ENCODE assay signal across 29 cellular contexts in genomic region chr21:36845790-36846189, GRCh38.
"Had no signal": no experiment of that assay in that cellular context is flagged by ENCODE, and none has a peak within 500 bp of the region (broad histone marks: within the 10 kb centered on the region; RNA-seq: fewer than 3 reads in every experiment).

No MANE protein-coding gene starts in this region.

- H3K4me3 ChIP-seq: coronary artery, dorsolateral prefrontal cortex had no signal

- DNase-seq: activated B cell treated with CpG ODN at 0.5 μM for 24 hours; activated CD4-positive, alpha-beta T cell treated with anti-CD3 and anti-CD28 coated beads for 48 hours; activated CD4-positive, alpha-beta T cell treated with anti-CD3 and anti-CD28 coated beads, Interleukin-2, amount 50 U/mL, for 1 hour; activated CD4-positive, alpha-beta T cell treated with anti-CD3 and anti-CD28 coated beads, Interleukin-2, amount 50 U/mL, for 48 hours; activated CD8-positive, alpha-beta memory T cell treated with anti-CD3 and anti-CD28 coated beads for 24 hours; activated CD8-positive, alpha-beta T cell treated with anti-CD3 and anti-CD28 coated beads for 36 hours; activated effector memory CD4-positive, alpha-beta T cell treated with Interleukin-2 at 50 U/mL for 16 hours; activated gamma-delta T cell treated with Interleukin-2 at 50 U/mL for 16 hours; activated naive CD4-positive, alpha-beta T cell treated with anti-CD3 and anti-CD28 coated beads, Interleukin-2, amount 50 U/mL, for 16 hours; activated naive CD4-positive, alpha-beta T cell treated with Interleukin-2 at 50 U/mL for 16 hours; activated T-cell treated with anti-CD3 and anti-CD28 coated beads, Interleukin-2, amount 50 U/mL, for 4 hours; amniotic stem cell; anterior cingulate cortex; brain microvascular endothelial cell; dorsolateral prefrontal cortex; effector memory CD4-positive, alpha-beta T cell; endodermal cell; foreskin fibroblast; head of caudate nucleus; T-helper 2 cell; WERI-Rb-1 had no signal

- ATAC-seq: activated CD4-positive, CD25-positive, alpha-beta regulatory T cell treated with anti-CD3 and anti-CD28 coated beads, Interleukin-2, amount 50 U/mL, for 24 hours; activated CD8-positive, alpha-beta T cell treated with anti-CD3 and anti-CD28 coated beads for 36 hours; activated T-cell treated with anti-CD3 and anti-CD28 coated beads, Interleukin-2, amount 50 U/mL, for 4 hours; activated T-helper 17 cell treated with anti-CD3 and anti-CD28 coated beads, Interleukin-2, amount 50 U/mL, for 72 hours had no signal

- H3K27ac ChIP-seq: coronary artery, WERI-Rb-1 had no signal

- H3K4me1 Mint-ChIP-seq: activated B cell treated with CpG ODN at 0.5 μM for 24 hours; activated T-helper 17 cell treated with anti-CD3 and anti-CD28 coated beads, Interleukin-2, amount 50 U/mL, for 72 hours; central memory CD8-positive, alpha-beta T cell had no signal

- H3K27me3 Mint-ChIP-seq: activated B cell treated with CpG ODN at 0.5 μM for 24 hours; activated CD8-positive, alpha-beta T cell treated with anti-CD3 and anti-CD28 coated beads for 36 hours; activated naive CD8-positive, alpha-beta T cell; activated T-helper 17 cell treated with anti-CD3 and anti-CD28 coated beads, Interleukin-2, amount 50 U/mL, for 72 hours; central memory CD8-positive, alpha-beta T cell; dendritic cell treated with granulocyte-macrophage colony-stimulating factor and Interleukin-4, amounts not matched to agents 40 ng/mL and 50 ng/mL, for 4 days had no signal

- H3K9me3 Mint-ChIP-seq: activated B cell treated with CpG ODN at 0.5 μM for 24 hours; activated CD8-positive, alpha-beta T cell treated with anti-CD3 and anti-CD28 coated beads for 36 hours; activated T-cell treated with anti-CD3 and anti-CD28 coated beads, Interleukin-2, amount 50 U/mL, for 4 hours; activated T-helper 17 cell treated with anti-CD3 and anti-CD28 coated beads, Interleukin-2, amount 50 U/mL, for 72 hours; central memory CD8-positive, alpha-beta T cell; dendritic cell treated with granulocyte-macrophage colony-stimulating factor and Interleukin-4, amounts not matched to agents 40 ng/mL and 50 ng/mL, for 4 days; endodermal cell had no signal

- H3K36me3 ChIP-seq: brain microvascular endothelial cell, WERI-Rb-1 had no signal

- H3K27ac Mint-ChIP-seq: activated B cell treated with CpG ODN at 0.5 μM for 24 hours; activated CD8-positive, alpha-beta T cell treated with anti-CD3 and anti-CD28 coated beads for 36 hours; activated naive CD8-positive, alpha-beta T cell; activated T-helper 17 cell treated with anti-CD3 and anti-CD28 coated beads, Interleukin-2, amount 50 U/mL, for 72 hours; dendritic cell treated with granulocyte-macrophage colony-stimulating factor and Interleukin-4, amounts not matched to agents 40 ng/mL and 50 ng/mL, for 4 days; endodermal cell had no signal

- H3K4me3 Mint-ChIP-seq: activated B cell treated with CpG ODN at 0.5 μM for 24 hours; activated CD8-positive, alpha-beta T cell treated with anti-CD3 and anti-CD28 coated beads for 36 hours; activated naive CD8-positive, alpha-beta T cell; activated T-cell treated with anti-CD3 and anti-CD28 coated beads, Interleukin-2, amount 50 U/mL, for 4 hours; activated T-helper 17 cell treated with anti-CD3 and anti-CD28 coated beads, Interleukin-2, amount 50 U/mL, for 72 hours; central memory CD8-positive, alpha-beta T cell; dendritic cell treated with granulocyte-macrophage colony-stimulating factor and Interleukin-4, amounts not matched to agents 40 ng/mL and 50 ng/mL, for 4 days; endodermal cell had no signal

- H3K27me3 ChIP-seq: brain microvascular endothelial cell, dorsolateral prefrontal cortex had no signal

- FAIRE-seq: astrocyte, frontal cortex had no signal
